ENCODE assay signal across 10 cellular contexts in genomic region chr2:19711470-19712372, GRCh38.
DNase-seq lines count a peak whose midpoint lies in the region; ATAC-seq and TF ChIP-seq lines count a peak whose summit lies in the region.
"Had no signal": no experiment of that assay in that cellular context is flagged by ENCODE, and none has a peak within 500 bp of the region (broad histone marks: within the 10 kb centered on the region; RNA-seq: fewer than 3 reads in every experiment).

No MANE protein-coding gene starts in this region.

- no peak for TF ChIP-seq CTCF in SK-N-SH (IDR thresholded peaks at IDR 0.05)

- H3K36me3 Mint-ChIP-seq in activated naive CD8-positive, alpha-beta T cell treated with anti-CD3 and anti-CD28 coated beads, Interleukin-2, amount 50 U/mL, for 24 hours (ENCODE audit: low read depth), result no peaks in the 10 kb centered on the region
- no peaks in the 10 kb centered on the region for H3K36me3 Mint-ChIP-seq in activated naive CD8-positive, alpha-beta T cell treated with anti-CD3 and anti-CD28 coated beads for 36 hours

- POLR2A ChIA-PET in SK-N-SH (lab: Yijun Ruan, JAX), result no interaction called here

- H4K20me1 ChIP-seq in SK-N-SH (ENCODE audit: insufficient read depth), result no peaks in the 10 kb centered on the region

- peaks cover 2% of the 10 kb centered on the region for H3K27me3 Mint-ChIP-seq in activated naive CD8-positive, alpha-beta T cell treated with anti-CD3 and anti-CD28 coated beads, Interleukin-2, amount 50 U/mL, for 24 hours
- H3K27me3 Mint-ChIP-seq in activated naive CD8-positive, alpha-beta T cell treated with anti-CD3 and anti-CD28 coated beads for 36 hours, result peaks cover 19% of the 10 kb centered on the region
- H3K27me3 Mint-ChIP-seq in stimulated activated naive CD8-positive, alpha-beta T cell treated with anti-CD3 and anti-CD28 coated beads, Interleukin-15, amount 100 ng/mL, for 72 hours, result peaks cover 24% of the 10 kb centered on the region

- peak overlapping the region in 1 of 2 experiments; percentile 39; a peak in 2 of 4 replicates for H3K27ac ChIP-seq in SK-N-SH (ENCODE audit: low read depth in 2 of 2, low read length in 1 of 2)
- H3K27ac ChIP-seq: VCaP had no signal

- H3K4me3 Mint-ChIP-seq in activated naive CD8-positive, alpha-beta T cell treated with anti-CD3 and anti-CD28 coated beads, Interleukin-2, amount 50 U/mL, for 24 hours, result no peak overlapping the region
- no peak overlapping the region for H3K4me3 Mint-ChIP-seq in activated naive CD8-positive, alpha-beta T cell treated with anti-CD3 and anti-CD28 coated beads for 36 hours
- no peak overlapping the region for H3K4me3 Mint-ChIP-seq in stimulated activated naive CD8-positive, alpha-beta T cell treated with anti-CD3 and anti-CD28 coated beads, Interleukin-15, amount 100 ng/mL, for 72 hours
- H3K4me3 Mint-ChIP-seq: neural crest cell had no signal

- no peaks in the 10 kb centered on the region for H3K36me3 ChIP-seq in SK-N-SH (replicated peaks in 1 of 2; ENCODE audit: control insufficient read depth in 1 of 2, insufficient read depth in 2 of 2, low read length in 1 of 2)

- H3K9ac ChIP-seq in SK-N-SH, result no peak overlapping the region

- no peaks in the 10 kb centered on the region for H3K9me2 ChIP-seq in SK-N-SH

- no peaks in the 10 kb centered on the region for H3K4me1 Mint-ChIP-seq in activated naive CD8-positive, alpha-beta T cell treated with anti-CD3 and anti-CD28 coated beads, Interleukin-2, amount 50 U/mL, for 24 hours
- peaks cover 2% of the 10 kb centered on the region for H3K4me1 Mint-ChIP-seq in activated naive CD8-positive, alpha-beta T cell treated with anti-CD3 and anti-CD28 coated beads for 36 hours
- H3K4me1 Mint-ChIP-seq in stimulated activated naive CD8-positive, alpha-beta T cell treated with anti-CD3 and anti-CD28 coated beads, Interleukin-15, amount 100 ng/mL, for 72 hours, result no peaks in the 10 kb centered on the region

- no peak for TF ChIP-seq RAD21 in SK-N-SH (IDR thresholded peaks at IDR 0.05; ENCODE audit: low read length)

- H3K4me2 ChIP-seq in SK-N-SH, result no peak overlapping the region

- H3K4me1 ChIP-seq in SK-N-SH (ENCODE audit: control insufficient read depth in 1 of 2, insufficient read depth in 2 of 2, low read depth in 1 of 2, low read length in 1 of 2), result no peaks in the 10 kb centered on the region

- 23% methylated on average over 5 of the region's 5 CpGs for WGBS in SK-N-SH (ENCODE audit: low lambda C conversion rate)

- no peak overlapping the region for H3K27ac Mint-ChIP-seq in activated naive CD8-positive, alpha-beta T cell treated with anti-CD3 and anti-CD28 coated beads, Interleukin-2, amount 50 U/mL, for 24 hours
- no peak overlapping the region for H3K27ac Mint-ChIP-seq in activated naive CD8-positive, alpha-beta T cell treated with anti-CD3 and anti-CD28 coated beads for 36 hours
- H3K27ac Mint-ChIP-seq in stimulated activated naive CD8-positive, alpha-beta T cell treated with anti-CD3 and anti-CD28 coated beads, Interleukin-15, amount 100 ng/mL, for 72 hours, result peak overlapping the region in 1 of 2 donors; percentile 85

- H3K4me3 ChIP-seq in SK-N-SH (ENCODE audit: low read depth in 2 of 2, low read length in 1 of 2), result no peak overlapping the region

- no peak for TF ChIP-seq EP300 in SK-N-SH (IDR thresholded peaks at IDR 0.05; ENCODE audit: borderline replicate concordance in 1 of 2, low read depth in 1 of 2, low read length in 1 of 2)

- H3K9me3 ChIP-seq in SK-N-SH, result no peaks in the 10 kb centered on the region

- peaks cover 22% of the 10 kb centered on the region; the same call in 1 of the 2 replicates for H3K27me3 ChIP-seq in SK-N-SH (ENCODE audit: insufficient read depth)

- ATAC-seq in activated naive CD8-positive, alpha-beta T cell treated with anti-CD3 and anti-CD28 coated beads, Interleukin-2, amount 50 U/mL, for 24 hours, result peak; percentile 52
- peak; percentile 42 for ATAC-seq in stimulated activated naive CD8-positive, alpha-beta T cell treated with anti-CD3 and anti-CD28 coated beads, Interleukin-15, amount 100 ng/mL, for 72 hours
- ATAC-seq in GM18861 (IDR thresholded peaks at IDR 0.05; ENCODE audit: unreplicated experiment), result no peak

- H3K9me3 Mint-ChIP-seq in activated naive CD8-positive, alpha-beta T cell treated with anti-CD3 and anti-CD28 coated beads, Interleukin-2, amount 50 U/mL, for 24 hours, result peaks cover 8% of the 10 kb centered on the region
- H3K9me3 Mint-ChIP-seq in activated naive CD8-positive, alpha-beta T cell treated with anti-CD3 and anti-CD28 coated beads for 36 hours, result peaks cover 10% of the 10 kb centered on the region
- peaks cover 0 to 14% of the 10 kb centered on the region in 2 donors for H3K9me3 Mint-ChIP-seq in stimulated activated naive CD8-positive, alpha-beta T cell treated with anti-CD3 and anti-CD28 coated beads, Interleukin-15, amount 100 ng/mL, for 72 hours

- intact Hi-C loops in cardiac septum (cut with DNase I), result no loop called here

- DNase-seq in activated naive CD8-positive, alpha-beta T cell treated with anti-CD3 and anti-CD28 coated beads, Interleukin-2, amount 50 U/mL, for 24 hours, result no peak
- DNase-seq in activated naive CD8-positive, alpha-beta T cell treated with anti-CD3 and anti-CD28 coated beads for 36 hours, result no peak
- DNase-seq in SK-N-SH (no peak), cardiac septum (ENCODE audit: low spot score) (peak; percentile 63), cortex of kidney (lab: John Stamatoyannopoulos, UW) (no peak), NCI-H2227 (lab: John Stamatoyannopoulos, UW; ENCODE audit: unreplicated experiment) (no peak)
- DNase-seq in stimulated activated naive CD8-positive, alpha-beta T cell treated with anti-CD3 and anti-CD28 coated beads, Interleukin-15, amount 100 ng/mL, for 72 hours, result no peak

- H2AFZ ChIP-seq in SK-N-SH (ENCODE audit: low read depth), result no peak overlapping the region

- CTCF ChIA-PET in SK-N-SH (lab: Yijun Ruan, JAX), result interaction anchor here (1.5 kb wide), 1 partner anchor 60 kb away, joined by 4 read pairs; no protein-coding TSS in a partner anchor

- no peaks in the 10 kb centered on the region for H3F3A ChIP-seq in SK-N-SH (replicated peaks; ENCODE audit: insufficient read depth)

- H3K79me2 ChIP-seq in SK-N-SH (ENCODE audit: insufficient read depth), result no peaks in the 10 kb centered on the region

TF ChIP-seq in SK-N-SH, 30 proteins besides CTCF, POLR2A, EP300 and RAD21:
- TF ChIP-seq JUND (IDR thresholded peaks at IDR 0.05) (peak; percentile 40), TEAD4 (IDR thresholded peaks at IDR 0.05; ENCODE audit: borderline replicate concordance, insufficient read depth) (no peak), TAF1 (IDR thresholded peaks at IDR 0.05; ENCODE audit: borderline replicate concordance, low read depth, low read length) (no peak), FOSL2 (IDR thresholded peaks at IDR 0.05; ENCODE audit: borderline replicate concordance, low read depth) (peak; percentile 9; the same call in 1 of the 2 replicates)
- TF ChIP-seq, protein P1, sequence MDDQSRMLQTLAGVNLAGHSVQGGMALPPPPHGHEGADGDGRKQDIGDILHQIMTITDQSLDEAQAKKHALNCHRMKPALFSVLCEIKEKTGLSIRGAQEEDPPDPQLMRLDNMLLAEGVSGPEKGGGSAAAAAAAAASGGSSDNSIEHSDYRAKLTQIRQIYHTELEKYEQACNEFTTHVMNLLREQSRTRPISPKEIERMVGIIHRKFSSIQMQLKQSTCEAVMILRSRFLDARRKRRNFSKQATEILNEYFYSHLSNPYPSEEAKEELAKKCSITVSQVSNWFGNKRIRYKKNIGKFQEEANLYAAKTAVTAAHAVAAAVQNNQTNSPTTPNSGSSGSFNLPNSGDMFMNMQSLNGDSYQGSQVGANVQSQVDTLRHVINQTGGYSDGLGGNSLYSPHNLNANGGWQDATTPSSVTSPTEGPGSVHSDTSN (IDR thresholded peaks at IDR 0.05), result 0 out of 2 replicates have a peak, but pooled peaks have one; percentile 4
